ENCODE assay signal across 8 cellular contexts in the genomic region with DNA sequence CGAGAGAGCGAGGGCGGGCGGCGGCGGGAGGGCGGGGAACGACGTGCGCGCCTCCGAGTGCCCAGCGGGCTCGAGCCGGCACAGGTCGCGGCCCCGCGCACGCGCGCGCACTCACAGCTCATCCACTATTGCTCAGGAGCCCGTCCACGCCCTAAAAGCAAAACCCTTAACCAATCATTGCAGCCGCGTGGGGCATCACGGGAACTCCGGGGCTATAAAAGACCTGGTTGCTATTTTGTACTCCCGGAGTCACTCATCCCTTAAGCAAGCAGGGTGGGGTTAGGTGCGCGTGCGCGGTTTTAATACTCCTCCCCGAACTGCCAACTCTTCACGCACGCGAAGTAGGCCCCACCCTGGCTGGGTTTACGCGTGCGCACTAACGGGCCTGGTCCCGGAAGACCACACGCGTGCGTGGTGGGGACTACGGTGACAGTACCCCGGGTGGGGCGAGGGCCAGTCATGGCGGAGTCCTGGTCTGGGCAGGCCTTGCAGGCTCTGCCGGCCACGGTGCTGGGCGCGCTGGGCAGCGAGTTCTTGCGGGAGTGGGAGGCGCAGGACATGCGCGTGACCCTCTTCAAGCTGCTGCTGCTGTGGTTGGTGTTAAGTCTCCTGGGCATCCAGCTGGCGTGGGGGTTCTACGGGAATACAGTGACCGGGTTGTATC. TPM values are rescaled to one million over a fixed set of nuclear protein-coding genes. Genes with fewer than 3 reads are reported as not detected.
DNase-seq lines count a peak whose midpoint lies in the region; TF ChIP-seq lines count a peak whose summit lies in the region.

Gene RHOA, minus strand, starts transcription at position 9 of the 664 bp plus-strand sequence. CDS start 36,387 bp downstream, outside the sequence.
Gene TCTA, plus strand, starts transcription at position 456 of the 664 bp plus-strand sequence. Its CDS starts 4 bp downstream, at position 460.

- peak within 1 kb of the TSS; percentile 97 for H3K27ac ChIP-seq in subcutaneous abdominal adipose tissue (ENCODE audit: low read depth, low read length)

- H2AFZ ChIP-seq in neuron (ENCODE audit: low read depth, low read length), result peak within 1 kb of the TSS; percentile 49

- H3K27me3 ChIP-seq in neuron (ENCODE audit: insufficient read depth, low read length), result no peaks in the 10 kb centered on the region
- no peaks in the 10 kb centered on the region for H3K27me3 ChIP-seq in subcutaneous abdominal adipose tissue (ENCODE audit: control insufficient read depth in 5 of 5, insufficient read depth in 4 of 5, low read length in 5 of 5)

- DNase-seq in GF-D8 (lab: John Stamatoyannopoulos, UW) (peak; percentile 99), HEK293T (ENCODE audit: extremely low spot score) (peak; percentile 96), MV-4-11 (lab: John Stamatoyannopoulos, UW) (peak; percentile 100), SK-MEL-5 (ENCODE audit: low read depth, low spot score) (peak; percentile 100), foreskin melanocyte (peak; percentile 99)
- DNase-seq in activated naive CD4-positive, alpha-beta T cell treated with Interleukin-2 at 50 U/mL for 16 hours, result peak; percentile 98

- H3K4me1 ChIP-seq in neuron (ENCODE audit: insufficient read depth, low read length) (peaks cover 21% of the 10 kb centered on the region), subcutaneous abdominal adipose tissue (ENCODE audit: control insufficient read depth in 5 of 5, insufficient read depth in 5 of 5, low read length in 5 of 5) (peaks cover 15 to 72% (median 69%) of the 10 kb centered on the region in 5 donors)

- peak within 1 kb of the TSS; percentile 96 to 99 (median 97) for H3K9ac ChIP-seq in subcutaneous abdominal adipose tissue (ENCODE audit: low read length in 5 of 5)

- in situ Hi-C loops in SK-MEL-5 (cut with HindIII; ENCODE audit: low pct_unique_long_range_greater_than_20kb, low sequenced_read_pairs), result no loop called here

- H3K4me3 ChIP-seq in neuron (ENCODE audit: low read length) (peak within 1 kb of the TSS; percentile 81), subcutaneous abdominal adipose tissue (ENCODE audit: low read depth in 1 of 5, low read length in 5 of 5) (peak within 1 kb of the TSS; percentile 85 to 97 (median 95))

- CTCF ChIA-PET in HEK293T (lab: Yijun Ruan, JAX), result interaction anchor here (1.7 kb wide), 1 partner anchor 72 kb away, joined by 7 read pairs; the partner anchor contains the start of gene USP4

- H3K9me3 ChIP-seq in neuron (ENCODE audit: low read length) (no peaks in the 10 kb centered on the region), subcutaneous abdominal adipose tissue (ENCODE audit: control insufficient read depth in 5 of 5, low read length in 5 of 5) (no peaks in the 10 kb centered on the region)

- H3K36me3 ChIP-seq in neuron (ENCODE audit: insufficient read depth, low read length) (peaks cover 13% of the 10 kb centered on the region), subcutaneous abdominal adipose tissue (ENCODE audit: control insufficient read depth in 5 of 5, insufficient read depth in 5 of 5, low read length in 5 of 5) (peaks cover 0 to 24% (median 14%) of the 10 kb centered on the region in 5 donors)

- POLR2A ChIA-PET in HEK293T (lab: Yijun Ruan, JAX), result interaction anchor here (0.7 to 2.7 kb wide), 14 partner anchors 10 to 115 kb away, joined by 3 to 27 read pairs (median 4); partner anchors contain the start of genes AMT, DAG1, NICN1 and USP4

TF ChIP-seq in HEK293T, 16 proteins besides CTCF, POLR2A, EP300 and RAD21:
- TF ChIP-seq PKNOX1 (IDR thresholded peaks at IDR 0.05) (peak; percentile 91), FOXM1 (IDR thresholded peaks at IDR 0.05; ENCODE audit: borderline replicate concordance) (no peak), ELF4 (IDR thresholded peaks at IDR 0.05) (peak; percentile 67), FOXA1 (IDR thresholded peaks at IDR 0.05) (no peak), NFRKB (IDR thresholded peaks at IDR 0.05) (no peak), LEF1 (IDR thresholded peaks at IDR 0.05; ENCODE audit: borderline replicate concordance) (no peak), BHLHE40 (IDR thresholded peaks at IDR 0.05; ENCODE audit: borderline replicate concordance) (no peak), FOXK2 (IDR thresholded peaks at IDR 0.05) (no peak), L3MBTL2 (conservative IDR thresholded peaks at IDR 0.05) (no peak), CTBP1 (IDR thresholded peaks at IDR 0.05; ENCODE audit: borderline replicate concordance) (no peak), HDGF (IDR thresholded peaks at IDR 0.05; ENCODE audit: borderline replicate concordance) (no peak), TARDBP (IDR thresholded peaks at IDR 0.05) (peak; percentile 97), ZNF384 (IDR thresholded peaks at IDR 0.05) (no peak), SUZ12 (IDR thresholded peaks at IDR 0.05) (no peak), ARNT (IDR thresholded peaks at IDR 0.05) (no peak), SP1 (IDR thresholded peaks at IDR 0.05) (no peak)

RNA-seq across cellular contexts. Expression of gene RHOA, which starts in this region (rescaled TPM):
- 283 and 287 TPM in 2 replicates for total RNA-seq in SK-MEL-5 (2014; rRNA removed; shearing (Covaris generic))
- 367 and 376 TPM in 2 replicates for polyA plus RNA-seq in SK-MEL-5 (2015; cell fraction: cytosol; rRNA removed)
- 73.8 and 123 TPM in 2 replicates for polyA plus RNA-seq in SK-MEL-5 (2015; cell fraction: nucleus; rRNA removed)

RNA-seq across cellular contexts. Expression of gene TCTA, which starts in this region (rescaled TPM):
- 17.7 and 19.8 TPM in 2 replicates for total RNA-seq in SK-MEL-5 (2014; rRNA removed; shearing (Covaris generic))
- polyA plus RNA-seq in SK-MEL-5 (2015; cell fraction: cytosol; rRNA removed), result 38.4 and 39.3 TPM in 2 replicates
- polyA plus RNA-seq in SK-MEL-5 (2015; cell fraction: nucleus; rRNA removed), result 24.1 and 31.9 TPM in 2 replicates

Comparison
In these comparisons a context has a peak if more than half of its experiments do, and no peak if none do; other contexts are left out.
1. Peak in every context shown above with its lines: DNase-seq, H3K4me3 ChIP-seq and H3K27ac ChIP-seq.